ENCODE assay signal across 9 cellular contexts in the genomic region with DNA sequence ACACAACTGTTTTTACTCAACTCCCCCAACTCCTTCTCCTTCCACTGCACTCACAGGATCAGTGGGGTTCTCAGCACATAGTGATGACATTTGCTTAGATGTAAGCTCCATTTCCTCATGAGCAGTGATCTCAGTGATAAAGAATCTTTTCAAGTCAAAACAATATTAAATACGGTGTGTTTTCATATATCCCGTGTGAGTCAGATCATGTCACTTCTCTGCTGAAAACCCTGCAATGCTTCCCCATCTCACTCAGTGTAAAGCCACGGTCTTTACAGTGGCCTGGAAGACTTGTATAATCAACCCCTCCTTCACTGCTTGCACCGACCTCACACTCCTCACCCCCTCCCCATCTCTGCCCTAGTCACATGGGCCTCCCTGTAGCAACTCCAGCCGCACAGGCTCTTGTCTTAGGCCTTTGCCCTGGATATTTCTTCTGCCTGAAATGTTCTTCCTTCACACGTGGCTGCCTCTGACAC.
DNase-seq lines count a peak whose midpoint lies in the region; ATAC-seq and TF ChIP-seq lines count a peak whose summit lies in the region.
"Had no signal": no experiment of that assay in that cellular context is flagged by ENCODE, and none has a peak within 500 bp of the region (broad histone marks: within the 10 kb centered on the region; RNA-seq: fewer than 3 reads in every experiment).

No MANE protein-coding gene starts in this region.

- no peaks in the 10 kb centered on the region for H3K27me3 ChIP-seq in skeletal muscle tissue (ENCODE audit: control insufficient read depth in 3 of 3, insufficient read depth in 3 of 3, low read length in 3 of 3)

- no peaks in the 10 kb centered on the region for H3K36me3 Mint-ChIP-seq in activated T-helper 2 cell treated with anti-CD3 and anti-CD28 coated beads, Interferon-gamma antibody, Interleukin-2, Interleukin-4, amounts not matched to agents 10 μg/mL and 5 μg/mL and 100 μg/mL, durations not matched to agents 14 hours and 24 hours and 36 hours (ENCODE audit: low read depth)
- no peaks in the 10 kb centered on the region for H3K36me3 Mint-ChIP-seq in natural killer cell

- H3K4me1 Mint-ChIP-seq in activated T-helper 2 cell treated with anti-CD3 and anti-CD28 coated beads, Interferon-gamma antibody, Interleukin-2, Interleukin-4, amounts not matched to agents 10 μg/mL and 5 μg/mL and 100 μg/mL, durations not matched to agents 14 hours and 24 hours and 36 hours (ENCODE audit: low read depth) = peaks cover 22% of the 10 kb centered on the region
- H3K4me1 Mint-ChIP-seq in natural killer cell = peaks cover 0 to 5% of the 10 kb centered on the region in 2 donors

- H3K27me3 Mint-ChIP-seq in activated T-helper 2 cell treated with anti-CD3 and anti-CD28 coated beads, Interferon-gamma antibody, Interleukin-2, Interleukin-4, amounts not matched to agents 10 μg/mL and 5 μg/mL and 100 μg/mL, durations not matched to agents 14 hours and 24 hours and 36 hours (ENCODE audit: low read depth) = no peaks in the 10 kb centered on the region
- H3K27me3 Mint-ChIP-seq in natural killer cell (ENCODE audit: low read depth in 2 of 2) = no peaks in the 10 kb centered on the region

- TF ChIP-seq CTCF in natural killer cell (IDR thresholded peaks at IDR 0.05) = no peak

- peaks cover 13 to 20% (median 16%) of the 10 kb centered on the region in 3 donors for H3K4me1 ChIP-seq in skeletal muscle tissue (ENCODE audit: control insufficient read depth in 3 of 3, insufficient read depth in 3 of 3, low read length in 3 of 3)

- peak overlapping the region in 2 of 3 donors; percentile 7 to 8 for H3K4me3 ChIP-seq in skeletal muscle tissue (ENCODE audit: low read length in 3 of 3)

- DNase-seq in DMS 273 (lab: John Stamatoyannopoulos, UW; ENCODE audit: unreplicated experiment) (peak; percentile 42), DMS 273 treated with DMSO at 0.1 percent for 48 hours (lab: John Stamatoyannopoulos, UW) (no peak), left ventricle myocardium superior (peak; percentile 53), DMS153 treated with DMSO at 0.1 percent for 48 hours (lab: John Stamatoyannopoulos, UW; ENCODE audit: unreplicated experiment) (no peak), NAMALWA (ENCODE audit: low spot score) (no peak), natural killer cell (no peak)
- no peak for DNase-seq in activated T-helper 2 cell treated with anti-CD3 and anti-CD28 coated beads, Interferon-gamma antibody, Interleukin-2, Interleukin-4, amounts not matched to agents 10 μg/mL and 5 μg/mL and 100 μg/mL, durations not matched to agents 14 hours and 24 hours and 36 hours (ENCODE audit: low spot score)

- no peaks in the 10 kb centered on the region for H3K9me3 Mint-ChIP-seq in activated T-helper 2 cell treated with anti-CD3 and anti-CD28 coated beads, Interferon-gamma antibody, Interleukin-2, Interleukin-4, amounts not matched to agents 10 μg/mL and 5 μg/mL and 100 μg/mL, durations not matched to agents 14 hours and 24 hours and 36 hours
- H3K9me3 Mint-ChIP-seq in natural killer cell = peaks cover 0 to 2% of the 10 kb centered on the region in 2 donors

- H3K9me3 ChIP-seq in skeletal muscle tissue (ENCODE audit: control insufficient read depth in 3 of 3, low read length in 3 of 3) = no peaks in the 10 kb centered on the region

- ATAC-seq in left ventricle myocardium superior (peak; percentile 90), natural killer cell (no peak)

- H3K36me3 ChIP-seq in skeletal muscle tissue (ENCODE audit: control insufficient read depth in 3 of 3, insufficient read depth in 3 of 3, low read length in 3 of 3) = no peaks in the 10 kb centered on the region

- H3K27ac Mint-ChIP-seq in activated T-helper 2 cell treated with anti-CD3 and anti-CD28 coated beads, Interferon-gamma antibody, Interleukin-2, Interleukin-4, amounts not matched to agents 10 μg/mL and 5 μg/mL and 100 μg/mL, durations not matched to agents 14 hours and 24 hours and 36 hours = peak overlapping the region; percentile 20
- no peak overlapping the region for H3K27ac Mint-ChIP-seq in natural killer cell

- H3K9ac ChIP-seq in skeletal muscle tissue (ENCODE audit: low read depth in 1 of 3, low read length in 3 of 3) = peak overlapping the region; percentile 24 to 51 (median 45)

- H3K27ac ChIP-seq in skeletal muscle tissue (ENCODE audit: low read depth, low read length) = peak overlapping the region; percentile 75
- H3K27ac ChIP-seq: 22Rv1 had no signal

- intact Hi-C loops in activated T-helper 2 cell treated with anti-CD3 and anti-CD28 coated beads, Interferon-gamma antibody, Interleukin-2, Interleukin-4, amounts not matched to agents 10 μg/mL and 5 μg/mL and 100 μg/mL, durations not matched to agents 14 hours and 24 hours and 36 hours (cut with micrococcal nuclease) = loop anchor here (1.0 to 2.0 kb wide), 7 partner anchors 10 to 539 kb away; a partner anchor contains a TSS
- intact Hi-C loops in left ventricle myocardium superior (cut with micrococcal nuclease) (no loop called here), natural killer cell (cut with micrococcal nuclease) (loop anchor here (2.0 kb wide), 2 partner anchors 325 to 633 kb away; no protein-coding TSS in a partner anchor)

- H3K4me3 Mint-ChIP-seq in activated T-helper 2 cell treated with anti-CD3 and anti-CD28 coated beads, Interferon-gamma antibody, Interleukin-2, Interleukin-4, amounts not matched to agents 10 μg/mL and 5 μg/mL and 100 μg/mL, durations not matched to agents 14 hours and 24 hours and 36 hours (ENCODE audit: low read depth) = no peak overlapping the region
- H3K4me3 Mint-ChIP-seq in natural killer cell = no peak overlapping the region

Comparison
In these comparisons a context has a peak if more than half of its experiments do, and no peak if none do; other contexts are left out.
1. DNase-seq: peak in DMS 273 (single experiment) and left ventricle myocardium superior (single experiment); none in DMS 273 treated with DMSO at 0.1 percent for 48 hours (single experiment), activated T-helper 2 cell treated with anti-CD3 and anti-CD28 coated beads, Interferon-gamma antibody, Interleukin-2, Interleukin-4, amounts not matched to agents 10 μg/mL and 5 μg/mL and 100 μg/mL, durations not matched to agents 14 hours and 24 hours and 36 hours (single experiment), DMS153 treated with DMSO at 0.1 percent for 48 hours (single experiment), NAMALWA (single experiment) and natural killer cell (single experiment).